1 cellular context compared by ENCODE assay signal in the genomic region with DNA sequence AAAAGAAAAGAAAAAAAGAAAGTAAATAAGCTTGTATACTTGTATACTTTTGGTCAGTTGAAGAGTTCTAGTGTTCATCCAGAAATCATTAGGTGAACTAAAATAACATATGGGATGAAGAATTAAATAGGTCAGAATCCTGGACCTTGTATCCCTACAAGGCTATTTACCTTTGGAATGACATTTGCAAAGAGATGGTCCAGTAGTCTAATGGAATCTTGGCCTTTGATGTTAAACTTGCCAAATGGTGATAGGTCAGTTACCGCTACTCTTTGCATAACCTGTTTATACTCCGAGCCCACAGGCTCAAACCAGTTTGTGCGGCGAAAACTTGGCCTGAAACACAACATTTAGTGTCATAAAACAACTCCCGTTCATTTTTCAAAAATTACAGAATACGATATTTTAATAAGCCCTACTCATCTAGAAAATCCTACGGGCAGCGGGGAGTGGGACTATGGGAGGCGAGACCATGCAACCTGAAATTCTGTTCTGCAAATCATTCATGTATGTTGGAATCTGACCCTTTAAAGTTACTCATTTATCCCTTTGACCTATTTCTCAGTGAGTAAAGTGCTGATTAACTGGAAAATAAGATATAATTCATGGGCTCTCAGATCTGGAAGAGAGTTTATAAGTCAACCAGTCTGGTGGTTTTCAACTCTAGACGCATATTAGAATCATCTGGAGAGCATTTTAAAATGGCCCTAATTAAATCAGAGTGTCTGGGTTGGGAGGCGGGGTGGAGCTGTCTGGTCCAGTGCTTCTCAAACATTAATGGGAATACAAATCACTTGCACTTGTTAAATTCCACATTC.
A peak's percentile ranks its signal among the peaks of the same experiment; 100 is the strongest.
TF ChIP-seq lines count a peak whose summit lies in the region.

No MANE protein-coding gene starts in this region.

TF ChIP-seq in HepG2, 621 proteins besides CTCF, POLR2A, EP300 and RAD21 (continued from another document):
- TF ChIP-seq ZNF550 (CRISPR knock-in tag; IDR thresholded peaks at IDR 0.05; ENCODE audit: borderline replicate concordance), result no peak
- no peak for TF ChIP-seq ZNF383 (CRISPR knock-in tag; IDR thresholded peaks at IDR 0.05; ENCODE audit: borderline replicate concordance)
- no peak for TF ChIP-seq NR1H2 (CRISPR knock-in tag; IDR thresholded peaks at IDR 0.05; ENCODE audit: borderline replicate concordance, low read depth)
- no peak for TF ChIP-seq ZNF501 (CRISPR knock-in tag; IDR thresholded peaks at IDR 0.05)
- TF ChIP-seq ELF1 (CRISPR knock-in tag; IDR thresholded peaks at IDR 0.05), result no peak
- TF ChIP-seq CBX5 (CRISPR knock-in tag; IDR thresholded peaks at IDR 0.05; ENCODE audit: borderline replicate concordance), result no peak
- TF ChIP-seq, protein P1, sequence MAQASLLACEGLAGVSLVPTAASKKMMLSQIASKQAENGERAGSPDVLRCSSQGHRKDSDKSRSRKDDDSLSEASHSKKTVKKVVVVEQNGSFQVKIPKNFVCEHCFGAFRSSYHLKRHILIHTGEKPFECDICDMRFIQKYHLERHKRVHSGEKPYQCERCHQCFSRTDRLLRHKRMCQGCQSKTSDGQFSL (CRISPR knock-in tag; IDR thresholded peaks at IDR 0.05), result no peak
- TF ChIP-seq U2AF2 (IDR thresholded peaks at IDR 0.05; ENCODE audit: low read depth, low read length), result no peak
- no peak for TF ChIP-seq ZNF24 (IDR thresholded peaks at IDR 0.05)
- TF ChIP-seq ZBTB38 (CRISPR knock-in tag; IDR thresholded peaks at IDR 0.05), result no peak
- TF ChIP-seq ZNF572 (CRISPR knock-in tag; IDR thresholded peaks at IDR 0.05), result no peak
- TF ChIP-seq ZNF329 (CRISPR knock-in tag; IDR thresholded peaks at IDR 0.05; ENCODE audit: low read depth), result no peak
- TF ChIP-seq ZBTB20 (CRISPR knock-in tag; IDR thresholded peaks at IDR 0.05; ENCODE audit: borderline replicate concordance, low read depth), result no peak
- TF ChIP-seq ZNF768 (CRISPR knock-in tag; IDR thresholded peaks at IDR 0.05), result no peak
- TF ChIP-seq ISL2 (CRISPR knock-in tag; IDR thresholded peaks at IDR 0.05), result peak; percentile 92
- no peak for TF ChIP-seq HNRNPL (IDR thresholded peaks at IDR 0.05; ENCODE audit: low read depth, low read length)
- TF ChIP-seq, protein P2, sequence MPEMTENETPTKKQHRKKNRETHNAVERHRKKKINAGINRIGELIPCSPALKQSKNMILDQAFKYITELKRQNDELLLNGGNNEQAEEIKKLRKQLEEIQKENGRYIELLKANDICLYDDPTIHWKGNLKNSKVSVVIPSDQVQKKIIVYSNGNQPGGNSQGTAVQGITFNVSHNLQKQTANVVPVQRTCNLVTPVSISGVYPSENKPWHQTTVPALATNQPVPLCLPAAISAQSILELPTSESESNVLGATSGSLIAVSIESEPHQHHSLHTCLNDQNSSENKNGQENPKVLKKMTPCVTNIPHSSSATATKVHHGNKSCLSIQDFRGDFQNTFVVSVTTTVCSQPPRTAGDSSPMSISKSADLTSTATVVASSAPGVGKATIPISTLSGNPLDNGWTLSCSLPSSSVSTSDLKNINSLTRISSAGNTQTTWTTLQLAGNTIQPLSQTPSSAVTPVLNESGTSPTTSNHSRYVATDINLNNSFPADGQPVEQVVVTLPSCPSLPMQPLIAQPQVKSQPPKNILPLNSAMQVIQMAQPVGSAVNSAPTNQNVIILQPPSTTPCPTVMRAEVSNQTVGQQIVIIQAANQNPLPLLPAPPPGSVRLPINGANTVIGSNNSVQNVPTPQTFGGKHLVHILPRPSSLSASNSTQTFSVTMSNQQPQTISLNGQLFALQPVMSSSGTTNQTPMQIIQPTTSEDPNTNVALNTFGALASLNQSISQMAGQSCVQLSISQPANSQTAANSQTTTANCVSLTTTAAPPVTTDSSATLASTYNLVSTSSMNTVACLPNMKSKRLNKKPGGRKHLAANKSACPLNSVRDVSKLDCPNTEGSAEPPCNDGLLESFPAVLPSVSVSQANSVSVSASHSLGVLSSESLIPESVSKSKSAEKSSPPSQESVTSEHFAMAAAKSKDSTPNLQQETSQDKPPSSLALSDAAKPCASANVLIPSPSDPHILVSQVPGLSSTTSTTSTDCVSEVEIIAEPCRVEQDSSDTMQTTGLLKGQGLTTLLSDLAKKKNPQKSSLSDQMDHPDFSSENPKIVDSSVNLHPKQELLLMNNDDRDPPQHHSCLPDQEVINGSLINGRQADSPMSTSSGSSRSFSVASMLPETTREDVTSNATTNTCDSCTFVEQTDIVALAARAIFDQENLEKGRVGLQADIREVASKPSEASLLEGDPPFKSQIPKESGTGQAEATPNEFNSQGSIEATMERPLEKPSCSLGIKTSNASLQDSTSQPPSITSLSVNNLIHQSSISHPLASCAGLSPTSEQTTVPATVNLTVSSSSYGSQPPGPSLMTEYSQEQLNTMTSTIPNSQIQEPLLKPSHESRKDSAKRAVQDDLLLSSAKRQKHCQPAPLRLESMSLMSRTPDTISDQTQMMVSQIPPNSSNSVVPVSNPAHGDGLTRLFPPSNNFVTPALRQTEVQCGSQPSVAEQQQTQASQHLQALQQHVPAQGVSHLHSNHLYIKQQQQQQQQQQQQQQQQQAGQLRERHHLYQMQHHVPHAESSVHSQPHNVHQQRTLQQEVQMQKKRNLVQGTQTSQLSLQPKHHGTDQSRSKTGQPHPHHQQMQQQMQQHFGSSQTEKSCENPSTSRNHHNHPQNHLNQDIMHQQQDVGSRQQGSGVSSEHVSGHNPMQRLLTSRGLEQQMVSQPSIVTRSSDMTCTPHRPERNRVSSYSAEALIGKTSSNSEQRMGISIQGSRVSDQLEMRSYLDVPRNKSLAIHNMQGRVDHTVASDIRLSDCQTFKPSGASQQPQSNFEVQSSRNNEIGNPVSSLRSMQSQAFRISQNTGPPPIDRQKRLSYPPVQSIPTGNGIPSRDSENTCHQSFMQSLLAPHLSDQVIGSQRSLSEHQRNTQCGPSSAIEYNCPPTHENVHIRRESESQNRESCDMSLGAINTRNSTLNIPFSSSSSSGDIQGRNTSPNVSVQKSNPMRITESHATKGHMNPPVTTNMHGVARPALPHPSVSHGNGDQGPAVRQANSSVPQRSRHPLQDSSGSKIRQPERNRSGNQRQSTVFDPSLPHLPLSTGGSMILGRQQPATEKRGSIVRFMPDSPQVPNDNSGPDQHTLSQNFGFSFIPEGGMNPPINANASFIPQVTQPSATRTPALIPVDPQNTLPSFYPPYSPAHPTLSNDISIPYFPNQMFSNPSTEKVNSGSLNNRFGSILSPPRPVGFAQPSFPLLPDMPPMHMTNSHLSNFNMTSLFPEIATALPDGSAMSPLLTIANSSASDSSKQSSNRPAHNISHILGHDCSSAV (CRISPR knock-in tag; IDR thresholded peaks at IDR 0.05; ENCODE audit: borderline replicate concordance), result no peak
- no peak for TF ChIP-seq RNF2 (conservative IDR thresholded peaks at IDR 0.05; ENCODE audit: low read depth)
- TF ChIP-seq SYNCRIP (IDR thresholded peaks at IDR 0.05; ENCODE audit: insufficient read depth, low read depth, low read length), result no peak
- TF ChIP-seq KLF12 (CRISPR knock-in tag; IDR thresholded peaks at IDR 0.05; ENCODE audit: borderline replicate concordance), result no peak
- TF ChIP-seq ZNF614 (CRISPR knock-in tag; IDR thresholded peaks at IDR 0.05; ENCODE audit: borderline replicate concordance), result peak; percentile 74
- peak; percentile 76; the same call in 1 of the 2 replicates for TF ChIP-seq HMG20A (CRISPR knock-in tag; IDR thresholded peaks at IDR 0.05; ENCODE audit: borderline replicate concordance)
- TF ChIP-seq HNRNPH1 (optimal IDR thresholded peaks at IDR 0.05; ENCODE audit: low read depth, low read length), result no peak
- no peak for TF ChIP-seq POLR2G (IDR thresholded peaks at IDR 0.05; ENCODE audit: low read depth, low read length)
- TF ChIP-seq, protein P3, sequence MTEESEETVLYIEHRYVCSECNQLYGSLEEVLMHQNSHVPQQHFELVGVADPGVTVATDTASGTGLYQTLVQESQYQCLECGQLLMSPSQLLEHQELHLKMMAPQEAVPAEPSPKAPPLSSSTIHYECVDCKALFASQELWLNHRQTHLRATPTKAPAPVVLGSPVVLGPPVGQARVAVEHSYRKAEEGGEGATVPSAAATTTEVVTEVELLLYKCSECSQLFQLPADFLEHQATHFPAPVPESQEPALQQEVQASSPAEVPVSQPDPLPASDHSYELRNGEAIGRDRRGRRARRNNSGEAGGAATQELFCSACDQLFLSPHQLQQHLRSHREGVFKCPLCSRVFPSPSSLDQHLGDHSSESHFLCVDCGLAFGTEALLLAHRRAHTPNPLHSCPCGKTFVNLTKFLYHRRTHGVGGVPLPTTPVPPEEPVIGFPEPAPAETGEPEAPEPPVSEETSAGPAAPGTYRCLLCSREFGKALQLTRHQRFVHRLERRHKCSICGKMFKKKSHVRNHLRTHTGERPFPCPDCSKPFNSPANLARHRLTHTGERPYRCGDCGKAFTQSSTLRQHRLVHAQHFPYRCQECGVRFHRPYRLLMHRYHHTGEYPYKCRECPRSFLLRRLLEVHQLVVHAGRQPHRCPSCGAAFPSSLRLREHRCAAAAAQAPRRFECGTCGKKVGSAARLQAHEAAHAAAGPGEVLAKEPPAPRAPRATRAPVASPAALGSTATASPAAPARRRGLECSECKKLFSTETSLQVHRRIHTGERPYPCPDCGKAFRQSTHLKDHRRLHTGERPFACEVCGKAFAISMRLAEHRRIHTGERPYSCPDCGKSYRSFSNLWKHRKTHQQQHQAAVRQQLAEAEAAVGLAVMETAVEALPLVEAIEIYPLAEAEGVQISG (CRISPR knock-in tag; IDR thresholded peaks at IDR 0.05), result no peak
- no peak for TF ChIP-seq ZFX (CRISPR knock-in tag; IDR thresholded peaks at IDR 0.05; ENCODE audit: low read depth)
- no peak for TF ChIP-seq CC2D1A (CRISPR knock-in tag; IDR thresholded peaks at IDR 0.05)
- TF ChIP-seq ARNT (IDR thresholded peaks at IDR 0.05), result no peak
- no peak for TF ChIP-seq ATAD3A (CRISPR knock-in tag; IDR thresholded peaks at IDR 0.05)
- TF ChIP-seq NCOA2 (CRISPR knock-in tag; IDR thresholded peaks at IDR 0.05), result peak; percentile 75
- no peak for TF ChIP-seq KLF11 (CRISPR knock-in tag; IDR thresholded peaks at IDR 0.05)
- no peak for TF ChIP-seq ZNF101 (CRISPR knock-in tag; IDR thresholded peaks at IDR 0.05; ENCODE audit: borderline replicate concordance, low read depth)
- peak; percentile 18; the same call in 1 of the 2 replicates for TF ChIP-seq RXRA (CRISPR knock-in tag; IDR thresholded peaks at IDR 0.05)
- TF ChIP-seq, protein P4, sequence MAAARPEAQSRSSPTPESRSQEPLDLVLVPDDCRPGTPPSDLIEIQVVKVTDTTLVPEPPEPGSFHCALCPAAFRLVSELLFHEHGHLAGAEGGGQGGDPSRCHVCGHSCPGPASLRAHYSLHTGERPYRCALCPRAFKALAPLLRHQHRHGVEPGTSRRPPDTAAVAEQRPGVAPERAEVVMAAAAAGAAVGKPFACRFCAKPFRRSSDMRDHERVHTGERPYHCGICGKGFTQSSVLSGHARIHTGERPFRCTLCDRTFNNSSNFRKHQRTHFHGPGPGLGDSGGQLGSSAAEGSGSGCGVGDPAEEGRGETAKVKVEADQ (CRISPR knock-in tag; IDR thresholded peaks at IDR 0.05; ENCODE audit: borderline replicate concordance), result no peak
- TF ChIP-seq KLF13 (CRISPR knock-in tag; IDR thresholded peaks at IDR 0.05), result no peak
- TF ChIP-seq DPF2 (CRISPR knock-in tag; IDR thresholded peaks at IDR 0.05; ENCODE audit: borderline replicate concordance, low read depth), result no peak
- no peak for TF ChIP-seq MYNN (CRISPR knock-in tag; IDR thresholded peaks at IDR 0.05; ENCODE audit: low read depth)
- TF ChIP-seq, protein P5, sequence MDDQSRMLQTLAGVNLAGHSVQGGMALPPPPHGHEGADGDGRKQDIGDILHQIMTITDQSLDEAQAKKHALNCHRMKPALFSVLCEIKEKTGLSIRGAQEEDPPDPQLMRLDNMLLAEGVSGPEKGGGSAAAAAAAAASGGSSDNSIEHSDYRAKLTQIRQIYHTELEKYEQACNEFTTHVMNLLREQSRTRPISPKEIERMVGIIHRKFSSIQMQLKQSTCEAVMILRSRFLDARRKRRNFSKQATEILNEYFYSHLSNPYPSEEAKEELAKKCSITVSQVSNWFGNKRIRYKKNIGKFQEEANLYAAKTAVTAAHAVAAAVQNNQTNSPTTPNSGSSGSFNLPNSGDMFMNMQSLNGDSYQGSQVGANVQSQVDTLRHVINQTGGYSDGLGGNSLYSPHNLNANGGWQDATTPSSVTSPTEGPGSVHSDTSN (CRISPR knock-in tag; IDR thresholded peaks at IDR 0.05; ENCODE audit: borderline replicate concordance), result no peak
- TF ChIP-seq MLLT10 (CRISPR knock-in tag; IDR thresholded peaks at IDR 0.05), result no peak
- TF ChIP-seq, protein P6, sequence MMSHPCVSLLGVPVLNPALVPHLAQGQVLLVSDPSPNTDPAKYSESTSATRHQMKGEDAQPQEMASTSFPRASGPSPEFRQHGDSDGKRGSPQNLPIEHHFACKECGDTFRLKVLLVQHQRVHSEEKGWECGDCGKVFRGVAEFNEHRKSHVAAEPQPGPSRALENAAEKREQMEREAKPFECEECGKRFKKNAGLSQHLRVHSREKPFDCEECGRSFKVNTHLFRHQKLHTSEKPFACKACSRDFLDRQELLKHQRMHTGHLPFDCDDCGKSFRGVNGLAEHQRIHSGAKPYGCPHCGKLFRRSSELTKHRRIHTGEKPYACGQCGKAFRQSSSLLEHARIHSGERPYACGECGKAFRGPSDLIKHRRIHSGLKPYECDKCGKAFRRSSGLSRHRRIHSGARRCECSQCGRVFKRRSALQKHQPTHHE (CRISPR knock-in tag; IDR thresholded peaks at IDR 0.05; ENCODE audit: borderline replicate concordance), result no peak
- TF ChIP-seq, protein P7, sequence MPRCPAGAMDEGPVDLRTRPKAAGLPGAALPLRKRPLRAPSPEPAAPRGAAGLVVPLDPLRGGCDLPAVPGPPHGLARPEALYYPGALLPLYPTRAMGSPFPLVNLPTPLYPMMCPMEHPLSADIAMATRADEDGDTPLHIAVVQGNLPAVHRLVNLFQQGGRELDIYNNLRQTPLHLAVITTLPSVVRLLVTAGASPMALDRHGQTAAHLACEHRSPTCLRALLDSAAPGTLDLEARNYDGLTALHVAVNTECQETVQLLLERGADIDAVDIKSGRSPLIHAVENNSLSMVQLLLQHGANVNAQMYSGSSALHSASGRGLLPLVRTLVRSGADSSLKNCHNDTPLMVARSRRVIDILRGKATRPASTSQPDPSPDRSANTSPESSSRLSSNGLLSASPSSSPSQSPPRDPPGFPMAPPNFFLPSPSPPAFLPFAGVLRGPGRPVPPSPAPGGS (CRISPR knock-in tag; IDR thresholded peaks at IDR 0.05), result no peak
- TF ChIP-seq ZNF552 (CRISPR knock-in tag; IDR thresholded peaks at IDR 0.05; ENCODE audit: borderline replicate concordance), result no peak
- TF ChIP-seq, protein P8, sequence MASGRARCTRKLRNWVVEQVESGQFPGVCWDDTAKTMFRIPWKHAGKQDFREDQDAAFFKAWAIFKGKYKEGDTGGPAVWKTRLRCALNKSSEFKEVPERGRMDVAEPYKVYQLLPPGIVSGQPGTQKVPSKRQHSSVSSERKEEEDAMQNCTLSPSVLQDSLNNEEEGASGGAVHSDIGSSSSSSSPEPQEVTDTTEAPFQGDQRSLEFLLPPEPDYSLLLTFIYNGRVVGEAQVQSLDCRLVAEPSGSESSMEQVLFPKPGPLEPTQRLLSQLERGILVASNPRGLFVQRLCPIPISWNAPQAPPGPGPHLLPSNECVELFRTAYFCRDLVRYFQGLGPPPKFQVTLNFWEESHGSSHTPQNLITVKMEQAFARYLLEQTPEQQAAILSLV (CRISPR knock-in tag; IDR thresholded peaks at IDR 0.05; ENCODE audit: borderline replicate concordance), result no peak
- peak; percentile 87; the same call in 1 of the 2 replicates for TF ChIP-seq FOXJ3 (CRISPR knock-in tag; IDR thresholded peaks at IDR 0.05; ENCODE audit: borderline replicate concordance)
